Comparison of ENCODE assay signal across 8 cellular contexts in genomic region chr6:158654960-158655485, GRCh38. TPM values are rescaled to one million over a fixed set of nuclear protein-coding genes. Genes with fewer than 3 reads are reported as not detected.
DNase-seq lines count a peak whose midpoint lies in the region; ATAC-seq and TF ChIP-seq lines count a peak whose summit lies in the region.

No MANE protein-coding gene starts in this region.

- H3K27me3 ChIP-seq in GM23248 (replicated peaks; ENCODE audit: insufficient read depth) = no peaks in the 10 kb centered on the region
- no peaks in the 10 kb centered on the region for H3K27me3 ChIP-seq in SJCRH30
- H3K27me3 ChIP-seq in fibroblast of lung (ENCODE audit: control insufficient read depth, insufficient read depth, low read length) = no peaks in the 10 kb centered on the region

- no peaks in the 10 kb centered on the region for H3K36me3 ChIP-seq in GM23248 (ENCODE audit: low read depth)
- H3K36me3 ChIP-seq in SJCRH30 = no peaks in the 10 kb centered on the region
- H3K36me3 ChIP-seq in fibroblast of lung (ENCODE audit: control insufficient read depth, insufficient read depth, low read length) = no peaks in the 10 kb centered on the region

- DNase-seq in GM23248 (peak; percentile 89), SJCRH30 (peak in 1 of 2 experiments; percentile 34), fibroblast of lung (ENCODE audit: low read depth in 2 of 2) (peak; percentile 83 to 85), pons (ENCODE audit: low spot score) (peak; percentile 65), NCI-H187 (lab: John Stamatoyannopoulos, UW) (no peak), type B pancreatic cell (ENCODE audit: extremely low spot score, unreplicated experiment) (no peak)

- 16 to 19% methylated on average over 10 of the region's 10 CpGs for WGBS in GM23248 (ENCODE audit: low coverage in 1 of 2, low lambda C conversion rate in 2 of 2, missing lambda C conversion rate in 2 of 2), 2 experiments

- H3K9ac ChIP-seq in GM23248 (peak overlapping the region; percentile 86), fibroblast of lung (ENCODE audit: insufficient read depth, low read length) (no peak overlapping the region)

- H3K9me2 ChIP-seq in GM23248 (ENCODE audit: insufficient read depth) = no peaks in the 10 kb centered on the region

- H3K4me1 Mint-ChIP-seq in type B pancreatic cell (ENCODE audit: unreplicated experiment) = peaks cover 10% of the 10 kb centered on the region

- in situ Hi-C loops in GM23248 (cut with MboI) = no loop called here

- H4K20me1 ChIP-seq in GM23248 (ENCODE audit: insufficient read depth) (no peaks in the 10 kb centered on the region), fibroblast of lung (ENCODE audit: control insufficient read depth, extremely low read depth, insufficient read depth, low read length) (no peaks in the 10 kb centered on the region)

- H3K4me3 Mint-ChIP-seq in type B pancreatic cell = no peak overlapping the region

- no peaks in the 10 kb centered on the region for H3K27me3 Mint-ChIP-seq in type B pancreatic cell

- no peaks in the 10 kb centered on the region for H3K9me3 Mint-ChIP-seq in type B pancreatic cell

- peaks cover 48% of the 10 kb centered on the region for H3F3A ChIP-seq in GM23248 (ENCODE audit: insufficient read depth)

- H3K4me1 ChIP-seq in GM23248 (ENCODE audit: insufficient read depth) (peaks cover 41% of the 10 kb centered on the region), SJCRH30 (peaks cover 25% of the 10 kb centered on the region), fibroblast of lung (ENCODE audit: control insufficient read depth, extremely low read depth, insufficient read depth, low read length) (peaks cover 20% of the 10 kb centered on the region)

- no peaks in the 10 kb centered on the region for H3K9me3 ChIP-seq in GM23248 (ENCODE audit: low read depth)
- H3K9me3 ChIP-seq in SJCRH30 (replicated peaks) = no peaks in the 10 kb centered on the region
- H3K9me3 ChIP-seq in fibroblast of lung (ENCODE audit: control insufficient read depth, insufficient read depth, low read depth, low read length) = no peaks in the 10 kb centered on the region

- H3K79me2 ChIP-seq in GM23248 (ENCODE audit: insufficient read depth) (no peaks in the 10 kb centered on the region), fibroblast of lung (ENCODE audit: control insufficient read depth, insufficient read depth, low read length) (no peaks in the 10 kb centered on the region)

- TF ChIP-seq CTCF in fibroblast of lung (conservative IDR thresholded peaks at IDR 0.05 in 1 of 2, IDR thresholded peaks at IDR 0.05 in 1 of 2; ENCODE audit: low read depth in 1 of 2, low read length in 2 of 2) (no peak), type B pancreatic cell (conservative IDR thresholded peaks at IDR 0.05) (no peak)

- no peaks in the 10 kb centered on the region for H3K36me3 Mint-ChIP-seq in type B pancreatic cell

- peak overlapping the region; percentile 58 for H2AFZ ChIP-seq in GM23248
- no peak overlapping the region for H2AFZ ChIP-seq in fibroblast of lung (ENCODE audit: low read length)

- H3K27ac Mint-ChIP-seq in type B pancreatic cell = no peak overlapping the region

- ATAC-seq in GM21515 (IDR thresholded peaks at IDR 0.05; ENCODE audit: unreplicated experiment) = no peak
- no peak for ATAC-seq in HG02571 (IDR thresholded peaks at IDR 0.05; ENCODE audit: unreplicated experiment)

- H3K4me2 ChIP-seq in GM23248 (ENCODE audit: unreplicated experiment) = peak overlapping the region; percentile 80
- peak overlapping the region; percentile 7 for H3K4me2 ChIP-seq in fibroblast of lung (ENCODE audit: extremely low read depth, insufficient read depth, low read length)

- H3K27ac ChIP-seq in GM23248 (peak overlapping the region; percentile 99), SJCRH30 (peak overlapping the region; percentile 28), fibroblast of lung (ENCODE audit: insufficient read depth, low read length) (peak overlapping the region; percentile 92)

- H3K4me3 ChIP-seq in GM23248 = peak overlapping the region; percentile 57
- no peak overlapping the region for H3K4me3 ChIP-seq in SJCRH30
- no peak overlapping the region for H3K4me3 ChIP-seq in fibroblast of lung (replicated peaks in 1 of 4; ENCODE audit: control extremely low read depth in 1 of 4, insufficient read depth in 1 of 4, low read depth in 3 of 4, low read length in 4 of 4)

RNA-seq across cellular contexts. Expression of gene SYTL3, which starts 5.2 kb away (rescaled TPM):
- total RNA-seq in GM23248 (2014; rRNA removed; shearing (Covaris generic)) = 2.1 and 11.8 TPM in 2 replicates
- polyA plus RNA-seq in GM23248 (2016; fragmentation: Nextera tagmentation; extraction: Ambion mirVana) (2.3 and 3.8 TPM in 2 replicates), fibroblast of lung (0.76 and 1.4 TPM in 2 replicates)
- total RNA-seq in SJCRH30 (2014; rRNA removed; shearing (Covaris generic)) = 15.4 and 16.4 TPM in 2 replicates
- total RNA-seq in fibroblast of lung (2.8 and 4.6 TPM in 2 replicates), type B pancreatic cell (ENCODE audit: low replicate concordance) (2.2 and 2.8 TPM in 2 replicates)
- 0.87 and 1.7 TPM in 2 replicates for polyA plus RNA-seq in fibroblast of lung (2012)
- 0.63 and 1.2 TPM in 2 replicates for polyA minus RNA-seq in fibroblast of lung (ENCODE audit: low replicate concordance)

RNA-seq across cellular contexts. Expression of gene DYNLT1, which starts 10.5 kb away (rescaled TPM):
- 79.7 and 86.4 TPM in 2 replicates for total RNA-seq in GM23248 (2014; rRNA removed; shearing (Covaris generic))
- polyA plus RNA-seq in GM23248 (2016; fragmentation: Nextera tagmentation; extraction: Ambion mirVana) (368 TPM in 2 replicates), fibroblast of lung (280 and 296 TPM in 2 replicates)
- 99.1 and 104 TPM in 2 replicates for total RNA-seq in SJCRH30 (2014; rRNA removed; shearing (Covaris generic))
- total RNA-seq in fibroblast of lung (85.3 and 92.3 TPM in 2 replicates), type B pancreatic cell (ENCODE audit: low replicate concordance) (138 and 149 TPM in 2 replicates)
- 275 and 298 TPM in 2 replicates for polyA plus RNA-seq in fibroblast of lung (2012)
- polyA minus RNA-seq in fibroblast of lung (ENCODE audit: low replicate concordance) = 119 and 168 TPM in 2 replicates

Comparison
In these comparisons a context has a peak if more than half of its experiments do, and no peak if none do; other contexts are left out.
1. DNase-seq: peak in GM23248 (single experiment), fibroblast of lung (2 of 2) and pons (single experiment); none in NCI-H187 (0 of 2) and type B pancreatic cell (single experiment).
2. H3K27ac ChIP-seq: peak in every context shown above with its lines; median percentile 99 in GM23248; 92 in fibroblast of lung; 28 in SJCRH30.